ENCODE assay signal across 5 cellular contexts in the genomic region with DNA sequence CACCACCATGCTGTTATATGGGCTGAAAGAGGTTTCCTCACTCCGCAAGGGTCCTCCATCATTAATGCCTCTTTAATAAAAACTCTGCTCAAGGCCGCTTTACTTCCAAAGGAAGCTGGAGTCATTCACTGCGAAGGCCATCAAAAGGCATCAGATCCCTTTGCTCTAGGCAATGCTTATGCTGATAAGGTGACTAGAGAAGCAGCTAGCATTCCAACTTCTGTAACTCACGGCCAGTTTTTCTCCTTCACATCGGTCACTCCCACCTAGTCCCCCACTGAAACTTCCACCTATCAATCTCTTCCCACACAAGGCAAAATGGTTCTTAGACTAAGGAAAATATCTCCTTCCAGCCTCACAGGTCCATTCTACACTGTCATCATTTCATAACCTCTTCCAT.
DNase-seq lines count a peak whose midpoint lies in the region; TF ChIP-seq lines count a peak whose summit lies in the region.
"Not testable (repeated sequence)": the region's sequence is repeated elsewhere in the genome, so short reads cannot be mapped to it uniquely, and the experiment has no call there.

No MANE protein-coding gene starts in this region.

- peaks cover 20% of the 10 kb centered on the region for H3K4me1 ChIP-seq in H9 (ENCODE audit: insufficient read depth, low read length)
- H3K4me1 ChIP-seq in HUES64 (ENCODE audit: insufficient read depth, low read length): peaks cover 41% of the 10 kb centered on the region
- peaks cover 35% of the 10 kb centered on the region for H3K4me1 ChIP-seq in iPS-20b (ENCODE audit: insufficient read depth, low read length)

- not testable (repeated sequence) for TF ChIP-seq CTCF in H9 (conservative IDR thresholded peaks at IDR 0.05); osteocyte (IDR thresholded peaks at IDR 0.05)

- H3K23me2 ChIP-seq in H9 (ENCODE audit: insufficient read length, low read depth, low read length, poor library complexity, severe bottlenecking): not testable (repeated sequence)

- H3K4ac ChIP-seq in H9 (ENCODE audit: low read depth, low read length): not testable (repeated sequence)

- not testable (repeated sequence) for H3K4me3 Mint-ChIP-seq in H9; osteocyte (ENCODE audit: unreplicated experiment)

- H3K4me3 ChIP-seq in HUES64 (ENCODE audit: low read length); iPS-20b (ENCODE audit: low read length): not testable (repeated sequence)

- not testable (repeated sequence) for H2BK15ac ChIP-seq in H9 (ENCODE audit: low read depth, low read length)

- not testable (repeated sequence) for H3K36me3 ChIP-seq in HUES64 (ENCODE audit: insufficient read depth, low read length); iPS-20b (ENCODE audit: insufficient read depth, low read depth, low read length)

- not testable (repeated sequence) for H3K56ac ChIP-seq in H9 (ENCODE audit: insufficient read length, low read depth, low read length)

- not testable (repeated sequence) for H4K20me1 ChIP-seq in H9 (ENCODE audit: control insufficient read depth, insufficient read depth, insufficient read length)

- H2AK5ac ChIP-seq in H9 (ENCODE audit: insufficient read length, low read length): not testable (repeated sequence)

- H2BK20ac ChIP-seq in H9 (ENCODE audit: low read depth, low read length, poor library complexity, severe bottlenecking): not testable (repeated sequence)

- not testable (repeated sequence) for H3K9me3 ChIP-seq in H9 (ENCODE audit: control insufficient read depth, low read depth, low read length); HUES64 (ENCODE audit: insufficient read depth, low read depth, low read length); iPS-20b (ENCODE audit: insufficient read depth, low read depth, low read length)

- not testable (repeated sequence) for H3K79me2 ChIP-seq in H9 (ENCODE audit: insufficient read depth, low read length)

- not testable (repeated sequence) for H4K8ac ChIP-seq in H9 (replicated peaks; ENCODE audit: insufficient read length, low read depth, low read length)

- not testable (repeated sequence) for H4K5ac ChIP-seq in H9 (ENCODE audit: insufficient read length, low read depth, low read length)

- H3K9me3 Mint-ChIP-seq in H9: peaks cover 16 to 23% of the 10 kb centered on the region in 2 experiments
- H3K9me3 Mint-ChIP-seq in osteocyte (ENCODE audit: unreplicated experiment): not testable (repeated sequence)

- not testable (repeated sequence) for H3K27me3 Mint-ChIP-seq in H9 (ENCODE audit: low read depth)
- H3K27me3 Mint-ChIP-seq in osteocyte (ENCODE audit: unreplicated experiment): peaks cover 21% of the 10 kb centered on the region

- H3K23ac ChIP-seq in H9 (ENCODE audit: insufficient read length, low read depth, low read length): not testable (repeated sequence)

- not testable (repeated sequence) for H3K18ac ChIP-seq in H9 (ENCODE audit: insufficient read length, low read depth, low read length)

- not testable (repeated sequence) for H3K9ac ChIP-seq in H9 (ENCODE audit: extremely low read depth, insufficient read length, low read length); HUES64 (ENCODE audit: low read depth, low read length); iPS-20b (ENCODE audit: low read depth, low read length)

- peaks cover 5 to 23% (median 19%) of the 10 kb centered on the region in 3 experiments for H3K36me3 Mint-ChIP-seq in H9 (ENCODE audit: insufficient read depth in 1 of 3, low read depth in 3 of 3)
- H3K36me3 Mint-ChIP-seq in osteocyte (ENCODE audit: unreplicated experiment): not testable (repeated sequence)

- peak overlapping the region; percentile 98 for H3K27ac ChIP-seq in H9 (ENCODE audit: insufficient read length, low read depth, low read length)
- H3K27ac ChIP-seq in HUES64 (ENCODE audit: low read depth, low read length): peak overlapping the region; percentile 82; the same call in 1 of the 2 replicates
- H3K27ac ChIP-seq in iPS-20b (ENCODE audit: low read length): peak overlapping the region; percentile 80

- WGBS in H9 (ENCODE audit: extremely low coverage, insufficient read length, low lambda C conversion rate): no CpG with 5 or more reads among the region's 5 CpGs
- WGBS in HUES64: 71% methylated on average over 5 of the region's 5 CpGs

- DNase-seq in H9: not testable (repeated sequence)
- DNase-seq in osteocyte (ENCODE audit: extremely low spot score, unreplicated experiment) (peak; percentile 25), ureter (ENCODE audit: low spot score) (peak; percentile 1)

- not testable (repeated sequence) for H3T11ph ChIP-seq in H9 (ENCODE audit: low read length)

- not testable (repeated sequence) for H3K27me3 ChIP-seq in H9 (ENCODE audit: insufficient read depth, low read length); HUES64 (ENCODE audit: insufficient read depth, low read length); iPS-20b (ENCODE audit: insufficient read depth, low read length)

- not testable (repeated sequence) for H3K14ac ChIP-seq in H9 (ENCODE audit: insufficient read depth, low read length)

- H2BK5ac ChIP-seq in H9 (ENCODE audit: insufficient read length, low read length): not testable (repeated sequence)

- H2BK120ac ChIP-seq in H9 (ENCODE audit: low read depth, low read length, poor library complexity, severe bottlenecking): not testable (repeated sequence)

- not testable (repeated sequence) for H2AFZ ChIP-seq in H9 (ENCODE audit: low read length)

- H3K27ac Mint-ChIP-seq in H9; osteocyte (ENCODE audit: unreplicated experiment): not testable (repeated sequence)

- H3K79me1 ChIP-seq in H9 (ENCODE audit: insufficient read depth, low read depth, low read length, poor library complexity, severe bottlenecking): not testable (repeated sequence)

- H4K91ac ChIP-seq in H9 (ENCODE audit: insufficient read length, low read depth, low read length): not testable (repeated sequence)

- not testable (repeated sequence) for H2BK12ac ChIP-seq in H9 (ENCODE audit: insufficient read length, low read depth, low read length)

- peaks cover 16 to 23% of the 10 kb centered on the region in 2 experiments for H3K4me1 Mint-ChIP-seq in H9
- not testable (repeated sequence) for H3K4me1 Mint-ChIP-seq in osteocyte (ENCODE audit: unreplicated experiment)

- H3K4me2 ChIP-seq in H9 (ENCODE audit: insufficient read depth, insufficient read length, low read length): not testable (repeated sequence)
